ENCODE assay signal across 8 cellular contexts in the genomic region with DNA sequence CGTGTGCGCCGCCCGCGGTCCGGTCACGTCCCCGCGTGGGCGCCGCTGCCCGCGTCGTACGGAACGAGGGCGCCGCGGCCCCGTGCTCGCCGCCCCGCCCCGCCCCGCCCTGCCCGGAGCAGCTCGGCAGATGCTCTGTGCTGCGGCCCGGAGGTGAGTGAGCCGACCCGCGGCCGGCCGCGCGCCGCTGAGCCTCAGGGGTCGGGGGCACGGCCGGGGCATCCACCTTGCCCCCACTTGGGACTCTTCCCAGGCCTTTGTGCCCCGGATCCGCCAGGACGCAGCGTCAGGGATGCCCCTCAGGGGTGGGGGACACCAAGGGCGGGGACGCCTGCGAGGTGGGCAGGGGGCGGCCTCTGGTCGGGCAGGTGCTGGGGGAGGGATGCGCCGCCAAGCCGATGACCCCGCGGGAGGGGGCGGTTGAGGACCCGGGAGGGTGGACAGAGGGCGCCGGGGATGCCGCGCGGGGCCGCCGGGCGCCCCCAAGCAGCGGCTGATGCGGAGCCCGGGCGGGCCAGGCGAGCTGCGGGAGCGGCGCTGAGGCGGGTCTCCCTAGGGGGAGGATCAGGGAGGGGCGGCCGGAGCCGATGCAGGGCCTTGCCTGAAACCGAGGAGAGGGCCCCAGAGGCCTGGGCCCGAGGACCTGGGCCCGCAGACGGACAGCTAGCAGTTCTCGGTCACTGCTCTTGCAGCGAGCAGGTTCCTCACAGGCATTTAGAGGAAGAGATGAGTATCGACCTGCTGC. TPM values are rescaled to one million over a fixed set of nuclear protein-coding genes. Genes with fewer than 3 reads are reported as not detected.
DNase-seq lines count a peak whose midpoint lies in the region; ATAC-seq, FAIRE-seq and TF ChIP-seq lines count a peak whose summit lies in the region.

GNAZ (plus strand) TSS at position 102 of the 745 bp plus-strand sequence. CDS start 25,177 bp downstream, outside the sequence.

- peaks cover 4 to 8% (median 8%) of the 10 kb centered on the region in 3 donors for H3K27me3 Mint-ChIP-seq in immature natural killer cell (ENCODE audit: low read depth in 3 of 3)

- CTCF ChIA-PET in K562 (lab: Yijun Ruan, JAX; ENCODE audit: low intra/inter-chr PET ratio) = interaction anchor here (0.6 to 0.9 kb wide), 3 partner anchors 16 to 863 kb away, joined by 3 read pairs; no protein-coding TSS in a partner anchor

- H3K4me2 ChIP-seq in OCI-LY1 (ENCODE audit: low read length) = peak within 1 kb of the TSS; percentile 96
- H3K4me2 ChIP-seq in K562 (ENCODE audit: insufficient read depth, low read length) = peak within 1 kb of the TSS; percentile 77

- peak within 1 kb of the TSS; percentile 53 to 83 (median 74) for H3K27ac Mint-ChIP-seq in immature natural killer cell

- H3K4me3 Mint-ChIP-seq in immature natural killer cell = peak within 1 kb of the TSS; percentile 85 to 91 (median 87)

- FAIRE-seq in D721Med (lab: Jason Lieb, UNC) (no peak), K562 (lab: Jason Lieb, UNC) (no peak), small intestine (lab: Jason Lieb, UNC) (no peak)

- no peak within 1 kb of the TSS for H3K27ac ChIP-seq in OCI-LY1 (ENCODE audit: low read depth, low read length, poor library complexity, severe bottlenecking)
- H3K27ac ChIP-seq in K562 (ENCODE audit: extremely low read depth, low read depth, low read length) = no peak within 1 kb of the TSS
- H3K27ac ChIP-seq in small intestine (ENCODE audit: low read depth in 1 of 2, low read length in 1 of 2) = no peak within 1 kb of the TSS

- peaks cover 14% of the 10 kb centered on the region for H3K9me1 ChIP-seq in K562 (ENCODE audit: control insufficient read depth, insufficient read depth, low read length)

- no TSS peak for BruUV-seq in K562 (replicated peaks; lab: Mats Ljungman, UMichigan)

- TF ChIP-seq EP300 in K562 (IDR thresholded peaks at IDR 0.05; ENCODE audit: low read length) = no peak

- POLR2A ChIA-PET in K562 (lab: Yijun Ruan, JAX) = interaction anchor here (0.5 to 9.8 kb wide), 38 partner anchors 5 to 1098 kb away, joined by 3 to 136 read pairs (median 4); no protein-coding TSS in a partner anchor

- no peaks in the 10 kb centered on the region for H3K79me2 ChIP-seq in OCI-LY1 (ENCODE audit: insufficient read depth, low read length)
- H3K79me2 ChIP-seq in K562 (ENCODE audit: control insufficient read depth, insufficient read depth, low read length) = no peaks in the 10 kb centered on the region

- ATAC-seq in GM21825 (IDR thresholded peaks at IDR 0.05; ENCODE audit: unreplicated experiment) (peak; percentile 29), K562 (peak; percentile 31)

- no peaks in the 10 kb centered on the region for H3K9me3 ChIP-seq in OCI-LY1 (ENCODE audit: low read length)
- no peaks in the 10 kb centered on the region for H3K9me3 ChIP-seq in K562 (replicated peaks; ENCODE audit: control insufficient read depth, insufficient read depth, low read depth, low read length)
- H3K9me3 ChIP-seq in small intestine (ENCODE audit: control insufficient read depth, low read depth) = no peaks in the 10 kb centered on the region

- no peak for TF ChIP-seq POLR2A in K562 (conservative IDR thresholded peaks at IDR 0.05)

- 13% methylated on average over 72 of the region's 83 CpGs for WGBS in K562 (ENCODE audit: insufficient coverage, low coverage, missing lambda C conversion rate)
- WGBS in small intestine, 3 donors = 1 to 5% (median 2%) methylated on average over 42 to 83 of the region's 83 CpGs

- peak within 1 kb of the TSS; percentile 65; the same call in 1 of the 2 replicates for H3K9ac ChIP-seq in OCI-LY1 (ENCODE audit: low read length)
- peak within 1 kb of the TSS; percentile 16 to 89; a peak in 3 of 4 replicates for H3K9ac ChIP-seq in K562 (ENCODE audit: insufficient read depth in 1 of 2, low read depth in 2 of 2, low read length in 2 of 2)

- H3K36me3 ChIP-seq in OCI-LY1 (ENCODE audit: insufficient read depth, low read length) = no peaks in the 10 kb centered on the region
- H3K36me3 ChIP-seq in K562 (ENCODE audit: control insufficient read depth, insufficient read depth, low read length) = no peaks in the 10 kb centered on the region
- no peaks in the 10 kb centered on the region for H3K36me3 ChIP-seq in small intestine (ENCODE audit: control insufficient read depth in 2 of 2, insufficient read depth in 2 of 2, low read length in 2 of 2)

- in situ Hi-C loops in K562 (cut with MboI) = no loop called here

- peaks cover 16% of the 10 kb centered on the region for H3K4me1 ChIP-seq in OCI-LY1 (ENCODE audit: insufficient read depth, low read length, severe bottlenecking)
- H3K4me1 ChIP-seq in K562 (replicated peaks in 1 of 2; ENCODE audit: control insufficient read depth in 2 of 2, insufficient read depth in 2 of 2, low read length in 2 of 2) = peaks cover 4 to 22% of the 10 kb centered on the region in 2 experiments; a peak in 4 of 5 replicates
- H3K4me1 ChIP-seq in small intestine (ENCODE audit: control insufficient read depth in 2 of 2, insufficient read depth in 1 of 2, low read depth in 1 of 2, low read length in 1 of 2) = peaks cover 0 to 2% of the 10 kb centered on the region in 2 donors

- H4K20me1 ChIP-seq in OCI-LY1 (ENCODE audit: insufficient read depth, low read length) (no peaks in the 10 kb centered on the region), K562 (replicated peaks; ENCODE audit: control insufficient read depth, insufficient read depth, low read length) (peaks cover 80% of the 10 kb centered on the region)

- no peaks in the 10 kb centered on the region for H3K36me3 Mint-ChIP-seq in immature natural killer cell

- no peaks in the 10 kb centered on the region for H3F3A ChIP-seq in OCI-LY1 (ENCODE audit: insufficient read depth, low read length)

- H3K9me2 ChIP-seq in OCI-LY1 (ENCODE audit: low read depth, low read length) = no peaks in the 10 kb centered on the region

- H2AFZ ChIP-seq in OCI-LY1 (ENCODE audit: low read length) (no peak within 1 kb of the TSS), K562 (ENCODE audit: low read depth, low read length) (peak within 1 kb of the TSS; percentile 88)

- H3K9me3 Mint-ChIP-seq in immature natural killer cell = no peaks in the 10 kb centered on the region

- no peaks in the 10 kb centered on the region; the same call in 1 of the 2 replicates for H3K27me3 ChIP-seq in OCI-LY1 (ENCODE audit: insufficient read depth, low read length)
- peaks cover 73 to 91% of the 10 kb centered on the region in 2 experiments for H3K27me3 ChIP-seq in K562 (ENCODE audit: control insufficient read depth in 2 of 2, insufficient read depth in 2 of 2, low read length in 2 of 2)
- peaks cover 0 to 2% of the 10 kb centered on the region in 2 donors for H3K27me3 ChIP-seq in small intestine (ENCODE audit: control insufficient read depth in 2 of 2, insufficient read depth in 2 of 2, low read length in 2 of 2)

- intact Hi-C loops in K562 (cut with micrococcal nuclease) = loop anchor here (1.0 kb wide), 1 partner anchor 17 kb away; no protein-coding TSS in a partner anchor

- peaks cover 22 to 39% of the 10 kb centered on the region in 2 donors for H3K4me1 Mint-ChIP-seq in immature natural killer cell

- DNase-seq in D721Med (ENCODE audit: insufficient read length, low spot score) (peak; percentile 39), K562 (ENCODE audit: extremely low read depth in 1 of 4, low spot score in 3 of 4) (peak in 1 of 4 experiments; percentile 87), immature natural killer cell (peak; percentile 23 to 25 (median 25)), small intestine (no peak), NCI-H524 treated with DMSO at 0.1 percent for 48 hours (lab: John Stamatoyannopoulos, UW) (no peak), hepatic stellate cell (ENCODE audit: low spot score) (no peak)

- H3K4me3 ChIP-seq in OCI-LY1 (ENCODE audit: low read depth, low read length, poor library complexity, severe bottlenecking) (peak within 1 kb of the TSS; percentile 74), K562 (peak within 1 kb of the TSS; percentile 33), small intestine (ENCODE audit: low read depth in 1 of 2, low read length in 2 of 2) (peak within 1 kb of the TSS; percentile 42 to 55)

- TF ChIP-seq CTCF in D721Med (IDR thresholded peaks at IDR 0.05; ENCODE audit: insufficient read depth, missing control alignments) (no peak), OCI-LY1 (IDR thresholded peaks at IDR 0.05; ENCODE audit: low read length) (no peak), K562 (IDR thresholded peaks at IDR 0.05 in 2 of 3, conservative IDR thresholded peaks at IDR 0.05 in 1 of 3; ENCODE audit: insufficient read depth in 2 of 3, low read depth in 1 of 3, low read length in 3 of 3) (0 out of 6 replicates have a peak, but pooled peaks of 1 of the 3 experiments have one; percentile 5)

- TF ChIP-seq RAD21 in K562 (CRISPR knock-in tag; conservative IDR thresholded peaks at IDR 0.05 in 1 of 2, IDR thresholded peaks at IDR 0.05 in 1 of 2) = no peak

TF ChIP-seq in K562, 482 proteins besides CTCF, POLR2A, EP300 and RAD21 (continues in another document):
- TF ChIP-seq ZNF134 (CRISPR knock-in tag; conservative IDR thresholded peaks at IDR 0.05) = no peak
- no peak for TF ChIP-seq ASH1L (IDR thresholded peaks at IDR 0.05; ENCODE audit: borderline replicate concordance, low read depth, partially characterized antibody)
- 0 out of 2 replicates have a peak, but pooled peaks have one; percentile 9 for TF ChIP-seq CREB1 (IDR thresholded peaks at IDR 0.05)
- TF ChIP-seq CREB1 (CRISPR knock-in tag; IDR thresholded peaks at IDR 0.05) = no peak

RNA-seq across cellular contexts. Expression of gene GNAZ, which starts in this region (rescaled TPM):
- total RNA-seq in K562 (2011; cell fraction: chromatin; rRNA removed; ENCODE audit: low replicate concordance) = 0.79 and 1.2 TPM in 2 replicates
- total RNA-seq in K562 (2011; cell fraction: nucleolus; rRNA removed) = 0.50 and 0.79 TPM in 2 replicates
- total RNA-seq in K562 (2011; cell fraction: nucleoplasm; rRNA removed) = 0.29 and 0.46 TPM in 2 replicates
- total RNA-seq in K562 (2014; rRNA removed) (0.14 and 0.24 TPM in 2 replicates), K562 (2014; rRNA removed; fragmentation: Illumina TruSeq; extraction: Trizol) (0.04 and 0.10 TPM in 2 replicates), K562 (2015; rRNA removed; fragmentation: Illumina TruSeq; extraction: Trizol) (0.04 and 0.11 TPM in 2 replicates), K562 (2021) (0.22 and 0.74 TPM in 2 replicates)
- polyA plus RNA-seq in K562 (2011; rRNA removed) (0.13 and 0.22 TPM in 2 replicates), K562 (2014; fragmentation: Illumina TruSeq; extraction: Trizol) (0.12 and 0.13 TPM in 2 replicates), K562 (2014; fragmentation: Nextera tagmentation; extraction: Ambion mirVana) (not detected), K562 (2014; rRNA removed) (0.18 TPM in 1 of 2 replicates, not detected in the other), immature natural killer cell (under 1 TPM in 2 of 3 donors, not detected in 1; 0.50 to 0.96 TPM), small intestine (1 to 10 TPM; 1.9 to 3.6 (median 3.5) TPM)
- polyA plus RNA-seq in K562 (2011; cell fraction: cytosol; rRNA removed) = 0.15 and 0.31 TPM in 2 replicates
- polyA plus RNA-seq in K562 (2011; cell fraction: nucleus; rRNA removed) = 0.35 and 0.60 TPM in 2 replicates
- polyA plus RNA-seq in K562 (2012) = 0.14 and 0.26 TPM in 2 replicates
- polyA minus RNA-seq in K562 (2011; rRNA and poly(A)+ RNA removed) = 0.21 and 0.32 TPM in 2 replicates
- 0.57 TPM in 1 of 2 replicates, not detected in the other for polyA minus RNA-seq in K562 (2011; cell fraction: cytosol; rRNA and poly(A)+ RNA removed)
- polyA minus RNA-seq in K562 (2011; cell fraction: nucleus; rRNA and poly(A)+ RNA removed) = 0.40 and 0.67 TPM in 2 replicates

Comparison
In these comparisons a context has a peak if more than half of its experiments do, and no peak if none do; other contexts are left out.
1. Peak in DNase-seq in immature natural killer cell; RNA of the gene not detected or under 1 TPM.